9 cellular contexts compared by ENCODE assay signal in genomic region chr11:119091966-119092879, GRCh38. TPM values are rescaled to one million over a fixed set of nuclear protein-coding genes. Genes with fewer than 3 reads are reported as not detected.
DNase-seq lines count a peak whose midpoint lies in the region; ATAC-seq and TF ChIP-seq lines count a peak whose summit lies in the region.
"Had no signal": no experiment of that assay in that cellular context is flagged by ENCODE, and none has a peak within 500 bp of the region (broad histone marks: within the 10 kb centered on the region; RNA-seq: fewer than 3 reads in every experiment).

No MANE protein-coding gene starts in this region.

- DNase-seq in activated naive CD4-positive, alpha-beta T cell treated with anti-CD3 and anti-CD28 coated beads, Interleukin-2, amount 50 U/mL, for 16 hours, result no peak
- no peak for DNase-seq in PC-9
- no peak for DNase-seq in stimulated activated naive CD8-positive, alpha-beta T cell treated with anti-CD3 and anti-CD28 coated beads, Interleukin-15, amount 100 ng/mL, for 72 hours
- no peak for DNase-seq in RPMI8226
- no peak for DNase-seq in epidermal melanocyte (ENCODE audit: insufficient read length, low spot score)
- DNase-seq: left ventricle myocardium superior had no signal

- H4K20me1 ChIP-seq in PC-9 (ENCODE audit: insufficient read depth), result peaks cover 18% of the 10 kb centered on the region

- peaks cover 53% of the 10 kb centered on the region; the same call in 1 of the 2 replicates for H3F3A ChIP-seq in PC-9 (ENCODE audit: insufficient read depth, low read depth)

- H3K27me3 Mint-ChIP-seq in activated naive CD4-positive, alpha-beta T cell treated with anti-CD3 and anti-CD28 coated beads, Interleukin-2, amount 50 U/mL, for 24 hours, result no peaks in the 10 kb centered on the region
- H3K27me3 Mint-ChIP-seq in stimulated activated naive CD8-positive, alpha-beta T cell treated with anti-CD3 and anti-CD28 coated beads, Interleukin-15, amount 100 ng/mL, for 72 hours, result no peaks in the 10 kb centered on the region

- CTCF ChIA-PET in PC-9 (lab: Charles Lee), result no interaction called here

- H3K36me3 ChIP-seq in PC-9 (ENCODE audit: low read depth) (peaks cover 21% of the 10 kb centered on the region), ectodermal cell (ENCODE audit: control insufficient read depth, insufficient read depth, low read length) (peaks cover 24% of the 10 kb centered on the region)

- H3K4me3 ChIP-seq in PC-9, result peak overlapping the region; percentile 91; the same call in 1 of the 2 replicates
- peak overlapping the region; percentile 99 for H3K4me3 ChIP-seq in ectodermal cell (ENCODE audit: insufficient read depth, low read depth, low read length)

- POLR2A ChIA-PET in PC-9 (lab: Charles Lee; ENCODE audit: unreplicated experiment), result interaction anchor here (0.6 to 0.7 kb wide), 3 partner anchors 242 to 477 kb away, joined by 4 to 34 read pairs (median 27); no protein-coding TSS in a partner anchor

- H3K27ac ChIP-seq in PC-9 (no peak overlapping the region; the same call in 1 of the 2 replicates), ectodermal cell (ENCODE audit: insufficient read depth, low read depth, low read length, poor library complexity, severe bottlenecking) (no peak overlapping the region)

- peak overlapping the region; percentile 99 for H3K4me2 ChIP-seq in PC-9

- H2AFZ ChIP-seq in PC-9, result no peak overlapping the region

- intact Hi-C loops in PC-9 (cut with micrococcal nuclease; ENCODE audit: unreplicated experiment), result loop anchor here (10.0 kb wide), 1 partner anchor 383 kb away; no protein-coding TSS in a partner anchor

- no peak for ATAC-seq in stimulated activated naive CD8-positive, alpha-beta T cell treated with anti-CD3 and anti-CD28 coated beads, Interleukin-15, amount 100 ng/mL, for 72 hours
- no peak for ATAC-seq in GM19463 (IDR thresholded peaks at IDR 0.05; ENCODE audit: unreplicated experiment)
- ATAC-seq: left ventricle myocardium superior had no signal

- no peaks in the 10 kb centered on the region for H3K9me2 ChIP-seq in PC-9 (ENCODE audit: insufficient read depth)

- BruUV-seq in PC-9 (replicated peaks; lab: Mats Ljungman, UMichigan), result no TSS peak

- H3K4me1 Mint-ChIP-seq in activated naive CD4-positive, alpha-beta T cell treated with anti-CD3 and anti-CD28 coated beads, Interleukin-2, amount 50 U/mL, for 24 hours, result peaks cover 30% of the 10 kb centered on the region
- peaks cover 67% of the 10 kb centered on the region for H3K4me1 Mint-ChIP-seq in stimulated activated naive CD8-positive, alpha-beta T cell treated with anti-CD3 and anti-CD28 coated beads, Interleukin-15, amount 100 ng/mL, for 72 hours

- H3K9me3 Mint-ChIP-seq in activated naive CD4-positive, alpha-beta T cell treated with anti-CD3 and anti-CD28 coated beads, Interleukin-2, amount 50 U/mL, for 24 hours, result no peaks in the 10 kb centered on the region
- H3K9me3 Mint-ChIP-seq in stimulated activated naive CD8-positive, alpha-beta T cell treated with anti-CD3 and anti-CD28 coated beads, Interleukin-15, amount 100 ng/mL, for 72 hours, result no peaks in the 10 kb centered on the region

- H3K4me3 Mint-ChIP-seq in activated naive CD4-positive, alpha-beta T cell treated with anti-CD3 and anti-CD28 coated beads, Interleukin-2, amount 50 U/mL, for 24 hours, result peak overlapping the region; percentile 52
- peak overlapping the region; percentile 62 to 94 for H3K4me3 Mint-ChIP-seq in stimulated activated naive CD8-positive, alpha-beta T cell treated with anti-CD3 and anti-CD28 coated beads, Interleukin-15, amount 100 ng/mL, for 72 hours

- H3K36me3 Mint-ChIP-seq in activated naive CD4-positive, alpha-beta T cell treated with anti-CD3 and anti-CD28 coated beads, Interleukin-2, amount 50 U/mL, for 24 hours, result peaks cover 2% of the 10 kb centered on the region

- no peaks in the 10 kb centered on the region for H3K9me3 ChIP-seq in PC-9 (ENCODE audit: insufficient read depth, low read depth)
- H3K9me3 ChIP-seq in ectodermal cell (ENCODE audit: control insufficient read depth, low read length), result no peaks in the 10 kb centered on the region

- 90 to 93% methylated on average over 13 of the region's 13 CpGs for WGBS in ectodermal cell, 2 experiments

- TF ChIP-seq CTCF in PC-9 (conservative IDR thresholded peaks at IDR 0.05), result no peak

- H3K4me1 ChIP-seq in PC-9 (replicated peaks; ENCODE audit: insufficient read depth) (peaks cover 31% of the 10 kb centered on the region), ectodermal cell (ENCODE audit: control insufficient read depth, insufficient read depth, low read length) (peaks cover 20% of the 10 kb centered on the region)

- peaks cover 42% of the 10 kb centered on the region for H3K79me2 ChIP-seq in PC-9 (ENCODE audit: low read depth)

- H3K27ac Mint-ChIP-seq in activated naive CD4-positive, alpha-beta T cell treated with anti-CD3 and anti-CD28 coated beads, Interleukin-2, amount 50 U/mL, for 24 hours, result peak overlapping the region; percentile 26
- peak overlapping the region; percentile 37 to 100 for H3K27ac Mint-ChIP-seq in stimulated activated naive CD8-positive, alpha-beta T cell treated with anti-CD3 and anti-CD28 coated beads, Interleukin-15, amount 100 ng/mL, for 72 hours

- H3K27me3 ChIP-seq in PC-9 (ENCODE audit: insufficient read depth, low read depth) (no peaks in the 10 kb centered on the region), ectodermal cell (ENCODE audit: control insufficient read depth, insufficient read depth, low read length, poor library complexity, severe bottlenecking) (no peaks in the 10 kb centered on the region)

RNA-seq across cellular contexts. Expression of gene HMBS, which starts 7.5 kb away (rescaled TPM):
- 49.3 and 54.9 TPM in 2 replicates for total RNA-seq in PC-9 (2021)
- 62.1 TPM for polyA plus RNA-seq in ectodermal cell (2013, experiment 1 of 4)
- polyA plus RNA-seq in ectodermal cell (2013, experiment 2 of 4), result 62.7 TPM
- 43.9 TPM for polyA plus RNA-seq in ectodermal cell (2013, experiment 3 of 4)
- polyA plus RNA-seq in ectodermal cell (2013, experiment 4 of 4), result 56.8 TPM

RNA-seq across cellular contexts. Expression of gene DPAGT1, which starts 9.4 kb away (rescaled TPM):
- 32.8 and 41.1 TPM in 2 replicates for total RNA-seq in PC-9 (2021)
- polyA plus RNA-seq in ectodermal cell (2013, experiment 1 of 4), result 51.5 TPM
- 46.4 TPM for polyA plus RNA-seq in ectodermal cell (2013, experiment 2 of 4)
- 47.5 TPM for polyA plus RNA-seq in ectodermal cell (2013, experiment 3 of 4)
- polyA plus RNA-seq in ectodermal cell (2013, experiment 4 of 4), result 51.6 TPM

RNA-seq across cellular contexts. Expression of gene C2CD2L, which starts 14.9 kb away (rescaled TPM):
- 6.7 and 9.3 TPM in 2 replicates for total RNA-seq in PC-9 (2021)
- polyA plus RNA-seq in ectodermal cell (2013, experiment 1 of 4), result 9.2 TPM
- 6.7 TPM for polyA plus RNA-seq in ectodermal cell (2013, experiment 2 of 4)
- 4.4 TPM for polyA plus RNA-seq in ectodermal cell (2013, experiment 3 of 4)
- polyA plus RNA-seq in ectodermal cell (2013, experiment 4 of 4), result 7.2 TPM

RNA-seq across cellular contexts. Expression of gene VPS11, which starts 24.6 kb away (rescaled TPM):
- total RNA-seq in PC-9 (2021), result 21.1 and 22.9 TPM in 2 replicates
- 22.5 TPM for polyA plus RNA-seq in ectodermal cell (2013, experiment 1 of 4)
- polyA plus RNA-seq in ectodermal cell (2013, experiment 2 of 4), result 26.8 TPM
- 25.9 TPM for polyA plus RNA-seq in ectodermal cell (2013, experiment 3 of 4)
- polyA plus RNA-seq in ectodermal cell (2013, experiment 4 of 4), result 32.3 TPM

RNA-seq across cellular contexts. Expression of gene HINFP, which starts 29.2 kb away (rescaled TPM):
- total RNA-seq in PC-9 (2021), result 34.9 and 35.5 TPM in 2 replicates
- polyA plus RNA-seq in ectodermal cell (2013, experiment 1 of 4), result 43.1 TPM
- polyA plus RNA-seq in ectodermal cell (2013, experiment 2 of 4), result 40.3 TPM
- 39.3 TPM for polyA plus RNA-seq in ectodermal cell (2013, experiment 3 of 4)
- 39.0 TPM for polyA plus RNA-seq in ectodermal cell (2013, experiment 4 of 4)
